In genomic region chr7:158737064-158737695, GRCh38 we compare ENCODE assay signal across 26 cellular contexts. TPM values are rescaled to one million over a fixed set of nuclear protein-coding genes. Genes with fewer than 3 reads are reported as not detected.
DNase-seq lines count a peak whose midpoint lies in the region; ATAC-seq, FAIRE-seq and TF ChIP-seq lines count a peak whose summit lies in the region.
"Had no signal": no experiment of that assay in that cellular context is flagged by ENCODE, and none has a peak within 500 bp of the region (broad histone marks: within the 10 kb centered on the region; RNA-seq: fewer than 3 reads in every experiment).

No MANE protein-coding gene starts in this region.

- no peak overlapping the region for H3K4me2 ChIP-seq in astrocyte (ENCODE audit: low read length)

- H3K9me3 Mint-ChIP-seq in astrocyte (ENCODE audit: unreplicated experiment) (no peaks in the 10 kb centered on the region), nephron progenitor cell (no peaks in the 10 kb centered on the region)
- H3K9me3 Mint-ChIP-seq: CD8-positive, alpha-beta memory T cell had no signal

- H3K36me3 Mint-ChIP-seq in astrocyte (ENCODE audit: low read depth, unreplicated experiment) (peaks cover 17% of the 10 kb centered on the region), nephron progenitor cell (ENCODE audit: low read depth) (peaks cover 58% of the 10 kb centered on the region)

- H3K4me1 ChIP-seq in astrocyte (ENCODE audit: insufficient read depth, low read length), result peaks cover 23% of the 10 kb centered on the region

- no peaks in the 10 kb centered on the region for H3K9me3 ChIP-seq in astrocyte (ENCODE audit: insufficient read depth, low read depth, low read length)

- H3K4me1 Mint-ChIP-seq in astrocyte (ENCODE audit: low read depth, unreplicated experiment) (peaks cover 34% of the 10 kb centered on the region), nephron progenitor cell (no peaks in the 10 kb centered on the region)

- H3K79me2 ChIP-seq in astrocyte (ENCODE audit: insufficient read depth, low read length), result peaks cover 3% of the 10 kb centered on the region

- no peak overlapping the region for H3K9ac ChIP-seq in astrocyte (ENCODE audit: low read length)

- H3K27me3 ChIP-seq in astrocyte (ENCODE audit: insufficient read depth, low read length), result no peaks in the 10 kb centered on the region

- H4K20me1 ChIP-seq in astrocyte (ENCODE audit: insufficient read depth, low read length), result no peaks in the 10 kb centered on the region

- DNase-seq in activated CD8-positive, alpha-beta memory T cell treated with anti-CD3 and anti-CD28 coated beads for 24 hours, result peak; percentile 32
- DNase-seq in activated CD8-positive, alpha-beta memory T cell treated with anti-CD3 and anti-CD28 coated beads, Interleukin-2, amount 50 U/mL, for 48 hours, result no peak
- DNase-seq in astrocyte (ENCODE audit: low read depth) (no peak), nephron progenitor cell (no peak)
- DNase-seq: AML-193; C1 segment of cervical spinal cord; Calu3; CD8-positive, alpha-beta memory T cell; KG1; NCI-H1092 treated with DMSO at 0.1 percent for 48 hours; NCI-H1436 treated with DMSO at 0.1 percent for 48 hours; NCI-H1930; NCI-H226; NCI-H510A treated with DMSO at 0.1 percent for 48 hours; NCI-H774; NK-92 treated with Interleukin-12 subunit alpha and Interleukin-12 subunit beta, amount 100 ng/mL, for 24 hours; SHP77 treated with DMSO at 0.1 percent for 48 hours had no signal

- no peak for TF ChIP-seq CTCF in astrocyte (IDR thresholded peaks at IDR 0.05; ENCODE audit: insufficient read depth, low read depth, low read length)
- no peak for TF ChIP-seq CTCF in nephron progenitor cell (IDR thresholded peaks at IDR 0.05)

- H3K27me3 Mint-ChIP-seq in astrocyte (ENCODE audit: low read depth, unreplicated experiment) (no peaks in the 10 kb centered on the region), nephron progenitor cell (ENCODE audit: low read depth, poor library complexity) (no peaks in the 10 kb centered on the region)
- H3K27me3 Mint-ChIP-seq: CD8-positive, alpha-beta memory T cell had no signal

- FAIRE-seq in astrocyte (lab: Jason Lieb, UNC), result no peak
- FAIRE-seq: G401.6, GM18507, GM19239, H1 had no signal

- H3K27ac ChIP-seq in astrocyte (ENCODE audit: low read depth, low read length), result no peak overlapping the region
- H3K27ac ChIP-seq: RWPE1, SK-N-MC had no signal

- H2AFZ ChIP-seq in astrocyte (ENCODE audit: low read depth, low read length), result no peak overlapping the region

- H3K27ac Mint-ChIP-seq in astrocyte (ENCODE audit: unreplicated experiment) (no peak overlapping the region), nephron progenitor cell (peak overlapping the region; percentile 88)

- H3K4me3 ChIP-seq in astrocyte (ENCODE audit: insufficient read depth, low read depth, low read length), result no peak overlapping the region
- H3K4me3 ChIP-seq: SK-N-MC had no signal

- ATAC-seq in GM18870 (IDR thresholded peaks at IDR 0.05; ENCODE audit: unreplicated experiment), result no peak
- ATAC-seq in HG03378 (IDR thresholded peaks at IDR 0.05; ENCODE audit: unreplicated experiment), result no peak
- no peak for ATAC-seq in SK-N-SH treated with all-trans-retinoic acid at 6 μM for 48 hours

- peaks cover 31% of the 10 kb centered on the region for H3K36me3 ChIP-seq in astrocyte (ENCODE audit: insufficient read depth, low read length)

- peak overlapping the region; percentile 64 for H3K4me3 Mint-ChIP-seq in astrocyte (ENCODE audit: unreplicated experiment)
- no peak overlapping the region for H3K4me3 Mint-ChIP-seq in nephron progenitor cell
- H3K4me3 Mint-ChIP-seq: CD8-positive, alpha-beta memory T cell had no signal

TF ChIP-seq in SK-N-SH treated with all-trans-retinoic acid at 6 μM for 48 hours, 23 proteins besides CTCF, POLR2A, EP300 and RAD21:
- TF ChIP-seq SNAI2 (CRISPR knock-in tag; IDR thresholded peaks at IDR 0.05) (no peak), ESRRG (CRISPR knock-in tag; IDR thresholded peaks at IDR 0.05) (no peak), ZNF8 (CRISPR knock-in tag; IDR thresholded peaks at IDR 0.05) (no peak), OSR1 (CRISPR knock-in tag; IDR thresholded peaks at IDR 0.05) (no peak), TSHZ2 (CRISPR knock-in tag; IDR thresholded peaks at IDR 0.05) (no peak), TOX (CRISPR knock-in tag; IDR thresholded peaks at IDR 0.05; ENCODE audit: borderline replicate concordance) (no peak), ISL1 (CRISPR knock-in tag; IDR thresholded peaks at IDR 0.05) (no peak), ZFP3 (CRISPR knock-in tag; IDR thresholded peaks at IDR 0.05) (no peak), CSDC2 (CRISPR knock-in tag; IDR thresholded peaks at IDR 0.05) (no peak)
- TF ChIP-seq, protein P1, sequence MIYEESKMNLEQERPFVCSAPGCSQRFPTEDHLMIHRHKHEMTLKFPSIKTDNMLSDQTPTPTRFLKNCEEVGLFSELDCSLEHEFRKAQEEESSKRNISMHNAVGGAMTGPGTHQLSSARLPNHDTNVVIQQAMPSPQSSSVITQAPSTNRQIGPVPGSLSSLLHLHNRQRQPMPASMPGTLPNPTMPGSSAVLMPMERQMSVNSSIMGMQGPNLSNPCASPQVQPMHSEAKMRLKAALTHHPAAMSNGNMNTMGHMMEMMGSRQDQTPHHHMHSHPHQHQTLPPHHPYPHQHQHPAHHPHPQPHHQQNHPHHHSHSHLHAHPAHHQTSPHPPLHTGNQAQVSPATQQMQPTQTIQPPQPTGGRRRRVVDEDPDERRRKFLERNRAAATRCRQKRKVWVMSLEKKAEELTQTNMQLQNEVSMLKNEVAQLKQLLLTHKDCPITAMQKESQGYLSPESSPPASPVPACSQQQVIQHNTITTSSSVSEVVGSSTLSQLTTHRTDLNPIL (CRISPR knock-in tag; IDR thresholded peaks at IDR 0.05; ENCODE audit: low read depth), result no peak
- TF ChIP-seq, protein P2, sequence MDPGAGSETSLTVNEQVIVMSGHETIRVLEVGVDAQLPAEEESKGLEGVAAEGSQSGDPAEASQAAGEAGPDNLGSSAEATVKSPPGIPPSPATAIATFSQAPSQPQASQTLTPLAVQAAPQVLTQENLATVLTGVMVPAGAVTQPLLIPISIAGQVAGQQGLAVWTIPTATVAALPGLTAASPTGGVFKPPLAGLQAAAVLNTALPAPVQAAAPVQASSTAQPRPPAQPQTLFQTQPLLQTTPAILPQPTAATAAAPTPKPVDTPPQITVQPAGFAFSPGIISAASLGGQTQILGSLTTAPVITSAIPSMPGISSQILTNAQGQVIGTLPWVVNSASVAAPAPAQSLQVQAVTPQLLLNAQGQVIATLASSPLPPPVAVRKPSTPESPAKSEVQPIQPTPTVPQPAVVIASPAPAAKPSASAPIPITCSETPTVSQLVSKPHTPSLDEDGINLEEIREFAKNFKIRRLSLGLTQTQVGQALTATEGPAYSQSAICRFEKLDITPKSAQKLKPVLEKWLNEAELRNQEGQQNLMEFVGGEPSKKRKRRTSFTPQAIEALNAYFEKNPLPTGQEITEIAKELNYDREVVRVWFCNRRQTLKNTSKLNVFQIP (CRISPR knock-in tag; IDR thresholded peaks at IDR 0.05; ENCODE audit: borderline replicate concordance, low read depth), result no peak

RNA-seq across cellular contexts. Expression of gene NCAPG2, which starts 32.6 kb away (rescaled TPM):
- total RNA-seq in astrocyte, result 8.7 and 9.6 TPM in 2 replicates
